9 cellular contexts compared by ENCODE assay signal in the genomic region with DNA sequence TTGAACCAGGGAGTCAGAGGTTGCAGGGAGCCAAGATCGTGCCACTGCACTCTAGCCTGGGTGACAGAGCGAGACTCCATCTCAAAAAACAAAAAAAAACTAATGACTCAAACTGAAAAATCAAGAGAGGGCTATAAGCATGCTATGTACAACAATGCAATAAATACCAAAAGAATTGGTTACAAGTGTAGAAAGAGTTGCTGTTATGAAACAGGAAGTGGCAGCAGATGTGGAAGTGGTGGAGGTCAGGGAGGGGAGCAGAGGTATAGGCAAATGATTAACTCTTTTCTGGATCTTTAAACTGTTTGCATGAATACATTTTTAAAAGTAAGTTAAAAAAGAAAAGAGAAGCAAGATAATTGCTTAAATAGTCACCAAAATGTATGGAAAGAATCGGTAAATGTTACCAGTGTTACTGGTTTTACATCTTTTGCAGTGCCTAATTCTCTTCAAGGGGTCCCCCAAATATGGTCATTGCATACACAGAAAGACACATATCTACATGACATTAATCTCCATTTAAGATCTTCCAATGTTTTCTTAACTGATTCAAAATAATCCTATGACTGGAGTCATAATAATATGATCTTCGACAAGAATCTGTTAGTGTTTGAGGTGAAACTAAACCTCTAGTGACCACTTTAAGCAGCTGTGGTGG. TPM values are rescaled to one million over a fixed set of nuclear protein-coding genes. Genes with fewer than 3 reads are reported as not detected.
DNase-seq lines count a peak whose midpoint lies in the region; ATAC-seq, FAIRE-seq and TF ChIP-seq lines count a peak whose summit lies in the region.
"Had no signal": no experiment of that assay in that cellular context is flagged by ENCODE, and none has a peak within 500 bp of the region (broad histone marks: within the 10 kb centered on the region; RNA-seq: fewer than 3 reads in every experiment).

No MANE protein-coding gene starts in this region.

- H3K27me3 ChIP-seq in psoas muscle (ENCODE audit: insufficient read depth in 3 of 3, low read length in 2 of 3) = peaks cover 0 to 3% (median 0%) of the 10 kb centered on the region in 3 donors

- FAIRE-seq in H54 (lab: Jason Lieb, UNC) = no peak

- no peaks in the 10 kb centered on the region for H3K4me1 ChIP-seq in psoas muscle

- TF ChIP-seq CTCF in GM12864 (IDR thresholded peaks at IDR 0.05; ENCODE audit: low read depth, low read length, missing control alignments) (no peak), psoas muscle (IDR thresholded peaks at IDR 0.05) (no peak)

- intact Hi-C loops in psoas muscle (cut with DNase I) (no loop called here), posterior cingulate gyrus (cut with DNase I) (no loop called here)

- no peak overlapping the region for H3K4me3 Mint-ChIP-seq in activated naive CD8-positive, alpha-beta T cell treated with anti-CD3 and anti-CD28 coated beads for 36 hours

- no peak overlapping the region for H3K27ac Mint-ChIP-seq in activated naive CD8-positive, alpha-beta T cell treated with anti-CD3 and anti-CD28 coated beads for 36 hours

- TF ChIP-seq POLR2A in H54 (IDR thresholded peaks at IDR 0.05; ENCODE audit: low read depth, low read length) = no peak

- peak; percentile 100 for ATAC-seq in GM21381 (IDR thresholded peaks at IDR 0.05; ENCODE audit: unreplicated experiment)
- ATAC-seq in HG03521 (IDR thresholded peaks at IDR 0.05; ENCODE audit: unreplicated experiment) = peak; percentile 100
- no peak for ATAC-seq in psoas muscle

- H3K4me3 ChIP-seq in GM12864 (ENCODE audit: low read depth, low read length) (no peak overlapping the region; the same call in 1 of the 2 replicates), psoas muscle (no peak overlapping the region)

- 70 to 74% (median 72%) methylated on average over 4 of the region's 4 CpGs for WGBS in psoas muscle, 3 donors

- H3K27me3 Mint-ChIP-seq in activated naive CD8-positive, alpha-beta T cell treated with anti-CD3 and anti-CD28 coated beads for 36 hours = no peaks in the 10 kb centered on the region

- H3K4me1 Mint-ChIP-seq in activated naive CD8-positive, alpha-beta T cell treated with anti-CD3 and anti-CD28 coated beads for 36 hours = peaks cover 18% of the 10 kb centered on the region

- peak; percentile 57 for DNase-seq in GM12864 (ENCODE audit: low read depth)
- DNase-seq in activated naive CD8-positive, alpha-beta T cell treated with anti-CD3 and anti-CD28 coated beads for 36 hours = peak; percentile 14
- no peak for DNase-seq in psoas muscle
- no peak for DNase-seq in NCI-H774 (lab: John Stamatoyannopoulos, UW)
- no peak for DNase-seq in H54 (ENCODE audit: insufficient read length, low spot score)
- DNase-seq in posterior cingulate gyrus = no peak

- H3K27ac ChIP-seq in psoas muscle = no peak overlapping the region
- H3K27ac ChIP-seq: KMS-11 had no signal

- no peaks in the 10 kb centered on the region for H3K9me3 ChIP-seq in psoas muscle

- peaks cover 3% of the 10 kb centered on the region for H3K9me3 Mint-ChIP-seq in activated naive CD8-positive, alpha-beta T cell treated with anti-CD3 and anti-CD28 coated beads for 36 hours

- H3K36me3 ChIP-seq in psoas muscle (ENCODE audit: insufficient read depth in 1 of 2, low read depth in 1 of 2) = no peaks in the 10 kb centered on the region

- no peaks in the 10 kb centered on the region for H3K36me3 Mint-ChIP-seq in activated naive CD8-positive, alpha-beta T cell treated with anti-CD3 and anti-CD28 coated beads for 36 hours

RNA-seq across cellular contexts. Expression of gene CALHM6, which starts 15.0 kb away (rescaled TPM):
- total RNA-seq in activated naive CD8-positive, alpha-beta T cell treated with anti-CD3 and anti-CD28 coated beads for 36 hours = 1 to 10 TPM; 5.6 to 7.4 TPM
- total RNA-seq in psoas muscle = under 1 TPM in 3 of 4 donors, not detected in 1; 0.50 to 0.84 (median 0.61) TPM
- 1 to 10 TPM in 2 of 3 donors, under 1 TPM in 1; 0.97 to 2.1 (median 1.1) TPM for polyA plus RNA-seq in psoas muscle

RNA-seq across cellular contexts. Expression of gene CALHM5, which starts 35.3 kb away (rescaled TPM):
- total RNA-seq in activated naive CD8-positive, alpha-beta T cell treated with anti-CD3 and anti-CD28 coated beads for 36 hours = not detected
- 1 to 10 TPM in 1 of 4 donors, under 1 TPM in 3; 0.58 to 1.2 (median 0.82) TPM for total RNA-seq in psoas muscle
- under 1 TPM; 0.52 to 0.82 (median 0.73) TPM for polyA plus RNA-seq in psoas muscle

Comparison
In these comparisons a context has a peak if more than half of its experiments do, and no peak if none do; other contexts are left out.
1. DNase-seq: peak in GM12864 (single experiment) and activated naive CD8-positive, alpha-beta T cell treated with anti-CD3 and anti-CD28 coated beads for 36 hours (single experiment); none in psoas muscle (0 of 2), NCI-H774 (single experiment), H54 (single experiment) and posterior cingulate gyrus (0 of 10).
2. ATAC-seq: peak in GM21381 (single experiment) and HG03521 (single experiment); none in psoas muscle (0 of 4).